21 cellular contexts compared by ENCODE assay signal in genomic region chr2:39181297-39181696, GRCh38.
"Had no signal": no experiment of that assay in that cellular context is flagged by ENCODE, and none has a peak within 500 bp of the region (broad histone marks: within the 10 kb centered on the region; RNA-seq: fewer than 3 reads in every experiment).

No MANE protein-coding gene starts in this region.

- H3K4me3 ChIP-seq: MG63, SJSA1, SK-N-MC had no signal

- DNase-seq: Karpas-422, KG1, MG63, NCI-H1092, NCI-H1105 treated with DMSO at 0.1 percent for 48 hours, NCI-H1417 treated with DMSO at 0.1 percent for 48 hours, NCI-H146, NCI-H1694 treated with DMSO at 0.1 percent for 48 hours, NCI-H1930, NCI-H2081, NCI-H2107, NCI-H2227 treated with DMSO at 0.1 percent for 48 hours, NCI-H524 treated with DMSO at 0.1 percent for 48 hours, NCI-H69, NCI-H774, Right ventricle myocardium superior, RPMI8226, SIG-M5 had no signal

- H3K27ac ChIP-seq: HL-60, SJSA1, SK-N-MC had no signal
